In the genomic region with DNA sequence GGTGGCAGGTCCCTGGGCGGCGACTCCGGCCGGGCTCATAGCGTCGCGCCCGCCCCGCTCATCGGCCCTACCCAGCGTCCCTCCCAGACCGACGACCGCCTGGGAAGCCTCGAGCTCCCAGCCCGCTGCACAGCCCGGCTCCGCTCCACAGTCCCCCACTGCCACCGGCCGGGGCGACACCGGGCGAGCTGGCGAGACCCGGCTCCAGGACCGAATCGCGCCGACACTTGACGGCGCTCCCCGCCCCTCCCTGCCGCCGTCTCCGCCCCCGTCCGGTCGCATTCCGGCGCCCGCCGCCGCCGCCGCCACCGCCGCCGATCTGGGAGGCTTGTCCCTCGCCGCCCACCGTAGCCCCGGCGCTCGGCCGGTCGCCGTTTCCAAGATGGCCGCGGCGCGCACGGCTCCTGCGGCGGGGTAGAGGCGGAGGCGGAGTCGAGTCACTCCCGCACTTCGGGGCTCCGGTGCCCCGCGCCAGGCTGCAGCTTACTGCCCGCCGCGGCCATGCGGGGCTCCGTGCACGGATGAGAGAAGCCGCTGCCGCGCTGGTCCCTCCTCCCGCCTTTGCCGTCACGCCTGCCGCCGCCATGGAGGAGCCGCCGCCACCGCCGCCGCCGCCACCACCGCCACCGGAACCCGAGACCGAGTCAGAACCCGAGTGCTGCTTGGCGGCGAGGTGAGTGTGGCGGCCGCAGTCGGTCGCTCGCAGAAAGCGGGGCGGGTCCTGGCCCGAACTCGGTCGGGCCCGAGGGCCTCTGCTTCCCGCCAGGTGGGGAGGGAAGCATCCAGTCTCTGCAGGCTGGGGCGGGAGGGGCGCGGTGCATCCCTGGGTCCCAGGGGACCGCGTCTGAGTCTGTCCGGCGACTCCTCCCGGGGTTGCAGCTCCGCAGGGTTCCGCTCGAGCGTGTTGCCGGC, we compare ENCODE assay signal across 8 cellular contexts. TPM values are rescaled to one million over a fixed set of nuclear protein-coding genes. Genes with fewer than 3 reads are reported as not detected.
DNase-seq lines count a peak whose midpoint lies in the region; ATAC-seq, FAIRE-seq and TF ChIP-seq lines count a peak whose summit lies in the region.

A gene with protein sequence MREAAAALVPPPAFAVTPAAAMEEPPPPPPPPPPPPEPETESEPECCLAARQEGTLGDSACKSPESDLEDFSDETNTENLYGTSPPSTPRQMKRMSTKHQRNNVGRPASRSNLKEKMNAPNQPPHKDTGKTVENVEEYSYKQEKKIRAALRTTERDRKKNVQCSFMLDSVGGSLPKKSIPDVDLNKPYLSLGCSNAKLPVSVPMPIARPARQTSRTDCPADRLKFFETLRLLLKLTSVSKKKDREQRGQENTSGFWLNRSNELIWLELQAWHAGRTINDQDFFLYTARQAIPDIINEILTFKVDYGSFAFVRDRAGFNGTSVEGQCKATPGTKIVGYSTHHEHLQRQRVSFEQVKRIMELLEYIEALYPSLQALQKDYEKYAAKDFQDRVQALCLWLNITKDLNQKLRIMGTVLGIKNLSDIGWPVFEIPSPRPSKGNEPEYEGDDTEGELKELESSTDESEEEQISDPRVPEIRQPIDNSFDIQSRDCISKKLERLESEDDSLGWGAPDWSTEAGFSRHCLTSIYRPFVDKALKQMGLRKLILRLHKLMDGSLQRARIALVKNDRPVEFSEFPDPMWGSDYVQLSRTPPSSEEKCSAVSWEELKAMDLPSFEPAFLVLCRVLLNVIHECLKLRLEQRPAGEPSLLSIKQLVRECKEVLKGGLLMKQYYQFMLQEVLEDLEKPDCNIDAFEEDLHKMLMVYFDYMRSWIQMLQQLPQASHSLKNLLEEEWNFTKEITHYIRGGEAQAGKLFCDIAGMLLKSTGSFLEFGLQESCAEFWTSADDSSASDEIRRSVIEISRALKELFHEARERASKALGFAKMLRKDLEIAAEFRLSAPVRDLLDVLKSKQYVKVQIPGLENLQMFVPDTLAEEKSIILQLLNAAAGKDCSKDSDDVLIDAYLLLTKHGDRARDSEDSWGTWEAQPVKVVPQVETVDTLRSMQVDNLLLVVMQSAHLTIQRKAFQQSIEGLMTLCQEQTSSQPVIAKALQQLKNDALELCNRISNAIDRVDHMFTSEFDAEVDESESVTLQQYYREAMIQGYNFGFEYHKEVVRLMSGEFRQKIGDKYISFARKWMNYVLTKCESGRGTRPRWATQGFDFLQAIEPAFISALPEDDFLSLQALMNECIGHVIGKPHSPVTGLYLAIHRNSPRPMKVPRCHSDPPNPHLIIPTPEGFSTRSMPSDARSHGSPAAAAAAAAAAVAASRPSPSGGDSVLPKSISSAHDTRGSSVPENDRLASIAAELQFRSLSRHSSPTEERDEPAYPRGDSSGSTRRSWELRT (N-terminal part only) (plus strand): TSS at position 359 of the 912 bp plus-strand sequence. CDS start 163 bp downstream, at position 522.

- no peaks in the 10 kb centered on the region for H3K9me1 ChIP-seq in keratinocyte (ENCODE audit: control insufficient read depth, extremely low read depth, insufficient read depth, low read length)

- no CpG with 5 or more reads among the region's 124 CpGs for WGBS in A549 (ENCODE audit: missing lambda C conversion rate)

- ATAC-seq in A549 (peak; percentile 86 to 88), GM18511 (IDR thresholded peaks at IDR 0.05; ENCODE audit: unreplicated experiment) (peak; percentile 71), HG02981 (IDR thresholded peaks at IDR 0.05; ENCODE audit: unreplicated experiment) (peak; percentile 57)

- peak; percentile 61 for TF ChIP-seq POLR2A in A549 (IDR thresholded peaks at IDR 0.05; ENCODE audit: low read length)

- H4K20me1 ChIP-seq in keratinocyte (ENCODE audit: control insufficient read depth, extremely low read depth, insufficient read depth, low read length), result no peaks in the 10 kb centered on the region

- H3K4me2 ChIP-seq in A549 (peak within 1 kb of the TSS; percentile 97), keratinocyte (ENCODE audit: control insufficient read depth, extremely low read depth, insufficient read depth, low read depth, low read length) (peak within 1 kb of the TSS; percentile 98)

- DNase-seq in A549 (ENCODE audit: low read depth in 1 of 2, low spot score in 1 of 2), result peak; percentile 53 to 83
- peak; percentile 47 for DNase-seq in NCI-H2196 (lab: John Stamatoyannopoulos, UW; ENCODE audit: unreplicated experiment)
- peak; percentile 62 to 76 (median 66) for DNase-seq in activated CD4-positive, CD25-positive, alpha-beta regulatory T cell (lab: John Stamatoyannopoulos, UW)
- DNase-seq in central memory CD4-positive, alpha-beta T cell, result peak; percentile 82
- DNase-seq in keratinocyte (ENCODE audit: low read depth, low spot score), result no peak
- DNase-seq in stimulated activated CD4-positive, alpha-beta T cell treated with anti-CD3 and anti-CD28 coated beads, Interleukin-15, amount 100 ng/mL, for 1 hour (ENCODE audit: low read depth in 1 of 2, low spot score in 1 of 2), result peak; percentile 64 to 79

- CTCF ChIA-PET in A549 (lab: Yijun Ruan, JAX), result interaction anchor here (0.6 to 6.6 kb wide), 13 partner anchors 15 to 637 kb away, joined by 3 to 49 read pairs (median 3); no protein-coding TSS in a partner anchor

- FAIRE-seq in A549 (lab: Jason Lieb, UNC), result no peak
- FAIRE-seq in keratinocyte (lab: Jason Lieb, UNC), result no peak

- H3K9ac ChIP-seq in keratinocyte (ENCODE audit: control insufficient read depth, extremely low read depth, insufficient read depth, low read length), result peak within 1 kb of the TSS; percentile 88

- no peak for TF ChIP-seq EP300 in A549 (IDR thresholded peaks at IDR 0.05)

- H3K4me3 ChIP-seq in A549 (peak within 1 kb of the TSS; percentile 81), keratinocyte (ENCODE audit: control insufficient read depth in 2 of 3, extremely low read depth in 1 of 3, insufficient read depth in 2 of 3, low read depth in 1 of 3, low read length in 3 of 3) (peak within 1 kb of the TSS; percentile 71 to 97 (median 78))

- H3K79me2 ChIP-seq in keratinocyte (ENCODE audit: control insufficient read depth, insufficient read depth, low read length), result peaks cover 36% of the 10 kb centered on the region

- H3K9me3 ChIP-seq in A549 (no peaks in the 10 kb centered on the region), keratinocyte (ENCODE audit: control insufficient read depth, low read depth, low read length) (no peaks in the 10 kb centered on the region)

- peak within 1 kb of the TSS; percentile 92 to 98 for H3K27ac ChIP-seq in A549
- peak within 1 kb of the TSS; percentile 83 for H3K27ac ChIP-seq in keratinocyte (ENCODE audit: control insufficient read depth, insufficient read depth, low read length)

- peaks cover 5% of the 10 kb centered on the region; the same call in 1 of the 3 replicates for H3K4me1 ChIP-seq in A549
- H3K4me1 ChIP-seq in keratinocyte (ENCODE audit: control insufficient read depth, extremely low read depth, insufficient read depth, low read length), result peaks cover 22% of the 10 kb centered on the region

- H2AFZ ChIP-seq in keratinocyte (ENCODE audit: control insufficient read depth, low read length), result peak within 1 kb of the TSS; percentile 86

- H3K27me3 ChIP-seq in keratinocyte (ENCODE audit: control insufficient read depth, extremely low read depth, insufficient read depth, low read length), result no peaks in the 10 kb centered on the region

- TF ChIP-seq CTCF in A549 (IDR thresholded peaks at IDR 0.05), result no peak
- no peak for TF ChIP-seq CTCF in keratinocyte (optimal IDR thresholded peaks at IDR 0.05 in 1 of 3, IDR thresholded peaks at IDR 0.05 in 1 of 3, conservative IDR thresholded peaks at IDR 0.05 in 1 of 3; ENCODE audit: extremely low read depth in 1 of 3, insufficient read depth in 2 of 3, low read length in 3 of 3)

- TF ChIP-seq RAD21 in A549 (conservative IDR thresholded peaks at IDR 0.05 in 1 of 2, IDR thresholded peaks at IDR 0.05 in 1 of 2), result no peak

- H3K36me3 ChIP-seq in keratinocyte (ENCODE audit: control insufficient read depth in 2 of 2, extremely low read depth in 1 of 2, insufficient read depth in 2 of 2, low read length in 2 of 2), result no peaks in the 10 kb centered on the region

- POLR2A ChIA-PET in A549 (lab: Yijun Ruan, JAX), result no interaction called here

- dilution Hi-C loops in keratinocyte (cut with MboI; ENCODE audit: extremely low pct_ligation_motif_present, low sequenced_read_pairs), result no loop called here

TF ChIP-seq in A549, 52 proteins besides CTCF, POLR2A, EP300 and RAD21 (continues in another document):
- no peak for TF ChIP-seq RFX5 (IDR thresholded peaks at IDR 0.05)
- TF ChIP-seq, protein P1, sequence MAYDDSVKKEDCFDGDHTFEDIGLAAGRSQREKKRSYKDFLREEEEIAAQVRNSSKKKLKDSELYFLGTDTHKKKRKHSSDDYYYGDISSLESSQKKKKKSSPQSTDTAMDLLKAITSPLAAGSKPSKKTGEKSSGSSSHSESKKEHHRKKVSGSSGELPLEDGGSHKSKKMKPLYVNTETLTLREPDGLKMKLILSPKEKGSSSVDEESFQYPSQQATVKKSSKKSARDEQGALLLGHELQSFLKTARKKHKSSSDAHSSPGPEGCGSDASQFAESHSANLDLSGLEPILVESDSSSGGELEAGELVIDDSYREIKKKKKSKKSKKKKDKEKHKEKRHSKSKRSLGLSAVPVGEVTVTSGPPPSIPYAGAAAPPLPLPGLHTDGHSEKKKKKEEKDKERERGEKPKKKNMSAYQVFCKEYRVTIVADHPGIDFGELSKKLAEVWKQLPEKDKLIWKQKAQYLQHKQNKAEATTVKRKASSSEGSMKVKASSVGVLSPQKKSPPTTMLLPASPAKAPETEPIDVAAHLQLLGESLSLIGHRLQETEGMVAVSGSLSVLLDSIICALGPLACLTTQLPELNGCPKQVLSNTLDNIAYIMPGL (CRISPR knock-in tag; IDR thresholded peaks at IDR 0.05; ENCODE audit: borderline replicate concordance), result no peak

RNA-seq across cellular contexts. Expression of the gene that starts here (rescaled TPM):
- 13.4 and 14.0 TPM in 2 replicates for polyA plus RNA-seq in A549 (2011; rRNA removed)
- 3.9 and 4.3 TPM in 2 replicates for polyA plus RNA-seq in A549 (2012; cell fraction: cytosol; rRNA removed)
- polyA plus RNA-seq in A549 (2012; cell fraction: nucleus; rRNA removed), result 8.6 and 13.0 TPM in 2 replicates
- polyA plus RNA-seq in A549 (2017; fragmentation: RNase III; extraction: RNeasy Plus Mini Kit Qiagen cat#74134 plus additional on column Dnase treatment), result 7.3 to 7.7 TPM (median 7.3 TPM) in 3 replicates
- 19.1 and 19.4 TPM in 2 replicates for polyA minus RNA-seq in A549 (2011; rRNA and poly(A)+ RNA removed)
- polyA plus RNA-seq in keratinocyte, result 9.0 to 12.8 TPM (median 11.8 TPM) in 3 replicates
- 16.1 TPM for polyA plus RNA-seq in keratinocyte (2011; ENCODE audit: low read depth)
- polyA plus RNA-seq in keratinocyte (2011; cell fraction: cytosol; rRNA removed), result 6.2 and 8.5 TPM in 2 replicates
- polyA plus RNA-seq in keratinocyte (2011; cell fraction: nucleus; rRNA removed), result 22.1 and 25.2 TPM in 2 replicates
- polyA plus RNA-seq in keratinocyte (2012; ENCODE audit: low replicate concordance), result 12.7 and 14.7 TPM in 2 replicates
- 8.5 to 23.7 TPM (median 14.8 TPM) in 3 replicates for polyA minus RNA-seq in keratinocyte
- 13.8 TPM for polyA minus RNA-seq in keratinocyte (2011; cell fraction: cytosol; rRNA and poly(A)+ RNA removed)
- polyA minus RNA-seq in keratinocyte (2011; cell fraction: nucleus; rRNA and poly(A)+ RNA removed), result 18.1 and 35.6 TPM in 2 replicates
